ENCODE assay signal across 8 cellular contexts in genomic region chr22:24607429-24608111, GRCh38. TPM values are rescaled to one million over a fixed set of nuclear protein-coding genes. Genes with fewer than 3 reads are reported as not detected.
DNase-seq lines count a peak whose midpoint lies in the region; ATAC-seq, FAIRE-seq and TF ChIP-seq lines count a peak whose summit lies in the region.
"Not testable (repeated sequence)": the region's sequence is repeated elsewhere in the genome, so short reads cannot be mapped to it uniquely, and the experiment has no call there.

No MANE protein-coding gene starts in this region.

- H3K9me3 Mint-ChIP-seq in stimulated activated naive CD8-positive, alpha-beta T cell treated with anti-CD3 and anti-CD28 coated beads, Interleukin-15, amount 100 ng/mL, for 72 hours, result not testable (repeated sequence)

- peak overlapping the region in 5 of 7 experiments; percentile 8 to 24 (median 19) for H3K4me3 ChIP-seq in skin epidermis

- peak; percentile 45 for DNase-seq in GM12891 (ENCODE audit: insufficient read length, low spot score)
- DNase-seq in NOMO-1 treated with dmso at 0.1 percent for 144 hours (lab: John Stamatoyannopoulos, UW; ENCODE audit: unreplicated experiment), result peak; percentile 41
- DNase-seq in activated CD4-positive, CD25-positive, alpha-beta regulatory T cell (lab: John Stamatoyannopoulos, UW), result peak; percentile 26 to 49 (median 30)
- DNase-seq in activated naive CD4-positive, alpha-beta T cell treated with Interleukin-2 at 50 U/mL for 16 hours, result peak; percentile 77
- peak; percentile 59 for DNase-seq in Right ventricle myocardium superior
- peak; percentile 42 to 57 for DNase-seq in stimulated activated naive CD8-positive, alpha-beta T cell treated with anti-CD3 and anti-CD28 coated beads, Interleukin-15, amount 100 ng/mL, for 72 hours

- peak overlapping the region; percentile 84 to 98 for H3K4me3 Mint-ChIP-seq in stimulated activated naive CD8-positive, alpha-beta T cell treated with anti-CD3 and anti-CD28 coated beads, Interleukin-15, amount 100 ng/mL, for 72 hours

- peak overlapping the region in 13 of 21 experiments; percentile 2 to 76 (median 54) for H3K27ac ChIP-seq in skin epidermis

- ATAC-seq in HG02588 (IDR thresholded peaks at IDR 0.05; ENCODE audit: unreplicated experiment), result peak; percentile 41
- peak; percentile 50 for ATAC-seq in Right ventricle myocardium superior (ENCODE audit: poor library complexity)
- ATAC-seq in stimulated activated naive CD8-positive, alpha-beta T cell treated with anti-CD3 and anti-CD28 coated beads, Interleukin-15, amount 100 ng/mL, for 72 hours, result peak; percentile 76

- peaks cover 49% of the 10 kb centered on the region for H3K4me1 Mint-ChIP-seq in stimulated activated naive CD8-positive, alpha-beta T cell treated with anti-CD3 and anti-CD28 coated beads, Interleukin-15, amount 100 ng/mL, for 72 hours

- H3K27me3 Mint-ChIP-seq in stimulated activated naive CD8-positive, alpha-beta T cell treated with anti-CD3 and anti-CD28 coated beads, Interleukin-15, amount 100 ng/mL, for 72 hours, result not testable (repeated sequence)

- peak; percentile 72 for FAIRE-seq in GM12891 (lab: Jason Lieb, UNC)

- H3K27ac Mint-ChIP-seq in stimulated activated naive CD8-positive, alpha-beta T cell treated with anti-CD3 and anti-CD28 coated beads, Interleukin-15, amount 100 ng/mL, for 72 hours, result peak overlapping the region; percentile 97 to 100

- intact Hi-C loops in Right ventricle myocardium superior (cut with DNase I), result not testable (repeated sequence)

- peak; percentile 43; the same call in 1 of the 2 replicates for TF ChIP-seq POLR2A in GM12891 (IDR thresholded peaks at IDR 0.05; ENCODE audit: low read depth, low read length)

TF ChIP-seq in GM12891, 5 proteins besides CTCF, POLR2A, EP300 and RAD21:
- peak; percentile 39; the same call in 1 of the 2 replicates for TF ChIP-seq TAF1 (IDR thresholded peaks at IDR 0.05; ENCODE audit: low read depth, low read length)
TF ChIP-seq in GM12891: peak in this region for 1; not testable (repeated sequence) for 4.

RNA-seq across cellular contexts. Expression of gene GGT1, which starts 4.6 kb away (rescaled TPM):
- 36.6 TPM for polyA plus RNA-seq in GM12891 (2012; ENCODE audit: low read depth, missing spikeins)
- 1.5 TPM for total RNA-seq in Right ventricle myocardium superior

RNA-seq across cellular contexts. Expression of gene LRRC75B, which starts 14.7 kb away (rescaled TPM):
- polyA plus RNA-seq in GM12891 (2012; ENCODE audit: low read depth, missing spikeins), result 1.5 TPM
- total RNA-seq in Right ventricle myocardium superior, result 5.0 TPM

RNA-seq across cellular contexts. Expression of gene SNRPD3, which starts 51.8 kb away (rescaled TPM):
- polyA plus RNA-seq in GM12891 (2012; ENCODE audit: low read depth, missing spikeins), result 167 TPM
- 63.1 TPM for total RNA-seq in Right ventricle myocardium superior

RNA-seq across cellular contexts. Expression of gene GUCD1, which starts 52.6 kb away (rescaled TPM):
- 60.7 TPM for polyA plus RNA-seq in GM12891 (2012; ENCODE audit: low read depth, missing spikeins)
- 291 TPM for total RNA-seq in Right ventricle myocardium superior

Comparison
In these comparisons a context has a peak if more than half of its experiments do, and no peak if none do; other contexts are left out.
1. Peak in every context shown above with its lines: DNase-seq, ATAC-seq, H3K4me3 ChIP-seq and H3K27ac ChIP-seq.